ENCODE assay signal across 8 cellular contexts in the genomic region with DNA sequence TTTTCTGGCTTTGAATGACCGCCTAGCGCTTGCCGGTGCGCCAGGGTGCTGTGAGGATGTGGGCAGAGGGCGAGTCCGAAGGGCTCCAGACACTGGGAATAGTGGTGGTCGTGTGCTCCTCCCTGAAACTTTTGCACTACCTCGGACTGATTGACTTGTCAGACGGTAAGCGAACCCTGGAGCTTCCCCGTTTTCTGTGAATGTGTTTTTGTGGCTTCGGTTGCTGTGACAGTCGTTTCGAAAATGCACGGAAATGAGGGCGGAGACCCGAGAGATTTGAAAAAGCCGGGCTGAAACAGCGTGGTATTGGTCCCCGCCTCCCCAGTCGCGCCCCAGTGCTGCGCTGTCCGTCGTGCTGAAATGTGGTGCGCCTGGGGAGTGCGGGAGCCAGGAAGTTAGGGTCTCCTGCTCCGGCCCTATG.
DNase-seq lines count a peak whose midpoint lies in the region; ATAC-seq, FAIRE-seq and TF ChIP-seq lines count a peak whose summit lies in the region.

No MANE protein-coding gene starts in this region.

- no peak for TF ChIP-seq RAD21 in K562 (CRISPR knock-in tag; conservative IDR thresholded peaks at IDR 0.05 in 1 of 2, IDR thresholded peaks at IDR 0.05 in 1 of 2)
- TF ChIP-seq RAD21 in liver (IDR thresholded peaks at IDR 0.05): no peak

- no peak for TF ChIP-seq EP300 in K562 (IDR thresholded peaks at IDR 0.05; ENCODE audit: low read length)

- no peaks in the 10 kb centered on the region for H3K79me2 ChIP-seq in K562 (ENCODE audit: control insufficient read depth, insufficient read depth, low read length)

- CTCF ChIA-PET in Caco-2 (lab: Charles Lee): no interaction called here
- CTCF ChIA-PET in K562 (lab: Yijun Ruan, JAX; ENCODE audit: low intra/inter-chr PET ratio): no interaction called here

- H3K4me3 ChIP-seq in Caco-2 (ENCODE audit: low read depth, low read length) (no peak overlapping the region), NB4 (ENCODE audit: low read depth, low read length) (no peak overlapping the region), K562 (no peak overlapping the region), liver (ENCODE audit: low read depth in 1 of 3, low read length in 3 of 3) (no peak overlapping the region), gastrocnemius medialis (no peak overlapping the region)

- ATAC-seq in GM21528 (IDR thresholded peaks at IDR 0.05; ENCODE audit: low FRiP score, unreplicated experiment): peak; percentile 89
- ATAC-seq in K562: peak; percentile 86
- ATAC-seq in gastrocnemius medialis: no peak

- no TSS peak for BruUV-seq in Caco-2 (replicated peaks; lab: Mats Ljungman, UMichigan)
- no TSS peak for BruUV-seq in K562 (replicated peaks; lab: Mats Ljungman, UMichigan)

- WGBS in K562 (ENCODE audit: insufficient coverage, low coverage, missing lambda C conversion rate): 1% methylated on average over 27 of the region's 28 CpGs
- 4% methylated on average over 28 of the region's 28 CpGs for WGBS in liver

- TF ChIP-seq CTCF in Caco-2 (IDR thresholded peaks at IDR 0.05; ENCODE audit: insufficient read depth in 1 of 2, low read depth in 1 of 2, low read length in 1 of 2, severe bottlenecking in 1 of 2, unreplicated experiment in 1 of 2) (no peak), NB4 (IDR thresholded peaks at IDR 0.05; ENCODE audit: low read depth, low read length) (no peak), K562 (IDR thresholded peaks at IDR 0.05 in 2 of 3, conservative IDR thresholded peaks at IDR 0.05 in 1 of 3; ENCODE audit: insufficient read depth in 2 of 3, low read depth in 1 of 3, low read length in 3 of 3) (no peak), liver (IDR thresholded peaks at IDR 0.05; ENCODE audit: low read depth, low read length, missing input control) (no peak), type B pancreatic cell (conservative IDR thresholded peaks at IDR 0.05) (no peak), gastrocnemius medialis (IDR thresholded peaks at IDR 0.05 in 4 of 5, conservative IDR thresholded peaks at IDR 0.05 in 1 of 5) (no peak)

- no peak overlapping the region for H3K4me2 ChIP-seq in K562 (ENCODE audit: insufficient read depth, low read length)

- H3K4me1 ChIP-seq in Caco-2: no peaks in the 10 kb centered on the region
- no peaks in the 10 kb centered on the region for H3K4me1 ChIP-seq in K562 (replicated peaks in 1 of 2; ENCODE audit: control insufficient read depth in 2 of 2, insufficient read depth in 2 of 2, low read length in 2 of 2)
- peaks cover 0 to 4% (median 0%) of the 10 kb centered on the region in 4 donors for H3K4me1 ChIP-seq in liver (ENCODE audit: control insufficient read depth in 4 of 4, insufficient read depth in 4 of 4, low read length in 3 of 4)
- no peaks in the 10 kb centered on the region for H3K4me1 ChIP-seq in gastrocnemius medialis

- no peaks in the 10 kb centered on the region for H3K36me3 ChIP-seq in Caco-2 (ENCODE audit: control insufficient read depth, insufficient read depth, low read length)
- no peaks in the 10 kb centered on the region for H3K36me3 ChIP-seq in K562 (ENCODE audit: control insufficient read depth, insufficient read depth, low read length)
- H3K36me3 ChIP-seq in liver (ENCODE audit: control insufficient read depth in 4 of 4, insufficient read depth in 3 of 4, low read depth in 1 of 4, low read length in 3 of 4): no peaks in the 10 kb centered on the region
- no peaks in the 10 kb centered on the region for H3K36me3 ChIP-seq in gastrocnemius medialis

- no peaks in the 10 kb centered on the region for H3K9me3 ChIP-seq in Caco-2
- no peaks in the 10 kb centered on the region for H3K9me3 ChIP-seq in K562 (replicated peaks; ENCODE audit: control insufficient read depth, insufficient read depth, low read depth, low read length)
- H3K9me3 ChIP-seq in liver (ENCODE audit: control insufficient read depth in 4 of 4, low read length in 3 of 4): no peaks in the 10 kb centered on the region
- H3K9me3 ChIP-seq in gastrocnemius medialis: no peaks in the 10 kb centered on the region

- in situ Hi-C loops in K562 (cut with MboI): no loop called here
- in situ Hi-C loops in gastrocnemius medialis (cut with MboI; ENCODE audit: low sequenced_read_pairs in 4 of 4): no loop called here

- no peaks in the 10 kb centered on the region for H3K36me3 Mint-ChIP-seq in Caco-2 (ENCODE audit: insufficient read depth, unreplicated experiment)
- H3K36me3 Mint-ChIP-seq in type B pancreatic cell: no peaks in the 10 kb centered on the region

- H3K9me1 ChIP-seq in K562 (ENCODE audit: control insufficient read depth, insufficient read depth, low read length): no peaks in the 10 kb centered on the region

- POLR2A ChIA-PET in Caco-2 (lab: Charles Lee) (no interaction called here), K562 (lab: Yijun Ruan, JAX) (no interaction called here)

- no peak overlapping the region for H3K27ac Mint-ChIP-seq in Caco-2 (ENCODE audit: unreplicated experiment)
- no peak overlapping the region for H3K27ac Mint-ChIP-seq in type B pancreatic cell

- DNase-seq in Caco-2 (peak; percentile 43 to 76), NB4 (ENCODE audit: low read depth) (peak; percentile 80), K562 (ENCODE audit: extremely low read depth in 1 of 4, low spot score in 3 of 4) (peak in 2 of 4 experiments; percentile 24 to 26), type B pancreatic cell (ENCODE audit: extremely low spot score, unreplicated experiment) (peak; percentile 76), cortex of kidney (lab: John Stamatoyannopoulos, UW) (no peak), gastrocnemius medialis (no peak)

- TF ChIP-seq POLR2A in NB4 (IDR thresholded peaks at IDR 0.05; ENCODE audit: extremely low read depth, insufficient read length): no peak
- no peak for TF ChIP-seq POLR2A in K562 (conservative IDR thresholded peaks at IDR 0.05)
- TF ChIP-seq POLR2A in gastrocnemius medialis (IDR thresholded peaks at IDR 0.05): no peak

- H3K9me3 Mint-ChIP-seq in Caco-2 (ENCODE audit: unreplicated experiment) (no peaks in the 10 kb centered on the region), type B pancreatic cell (no peaks in the 10 kb centered on the region)

- no peaks in the 10 kb centered on the region; the same call in 1 of the 2 replicates for H3K27me3 ChIP-seq in Caco-2 (replicated peaks; ENCODE audit: control insufficient read depth, insufficient read depth, low read length)
- peaks cover 0 to 6% of the 10 kb centered on the region in 2 experiments; a peak in 1 of 5 replicates for H3K27me3 ChIP-seq in K562 (ENCODE audit: control insufficient read depth in 2 of 2, insufficient read depth in 2 of 2, low read length in 2 of 2)
- peaks cover 0 to 19% (median 4%) of the 10 kb centered on the region in 4 donors for H3K27me3 ChIP-seq in liver (ENCODE audit: control insufficient read depth in 4 of 4, insufficient read depth in 4 of 4, low read length in 3 of 4)
- peaks cover 0 to 21% (median 6%) of the 10 kb centered on the region in 3 donors for H3K27me3 ChIP-seq in gastrocnemius medialis

- H3K9ac ChIP-seq in K562 (ENCODE audit: insufficient read depth in 1 of 2, low read depth in 2 of 2, low read length in 2 of 2) (no peak overlapping the region), liver (ENCODE audit: low read depth in 1 of 2, low read length in 2 of 2) (no peak overlapping the region)

- intact Hi-C loops in Caco-2 (cut with micrococcal nuclease; ENCODE audit: unreplicated experiment) (no loop called here), K562 (cut with micrococcal nuclease) (no loop called here), gastrocnemius medialis (cut with DNase I; ENCODE audit: low total_unique reads) (no loop called here)

- peaks cover 27% of the 10 kb centered on the region for H3K27me3 Mint-ChIP-seq in Caco-2 (ENCODE audit: insufficient read depth, unreplicated experiment)
- peaks cover 87% of the 10 kb centered on the region for H3K27me3 Mint-ChIP-seq in type B pancreatic cell

- H3K4me3 Mint-ChIP-seq in Caco-2 (ENCODE audit: unreplicated experiment): peak overlapping the region; percentile 9
- H3K4me3 Mint-ChIP-seq in type B pancreatic cell: peak overlapping the region; percentile 75

- H3K27ac ChIP-seq in K562 (ENCODE audit: extremely low read depth, low read depth, low read length): no peak overlapping the region
- no peak overlapping the region for H3K27ac ChIP-seq in liver (ENCODE audit: low read depth in 1 of 2, low read length in 2 of 2)
- H3K27ac ChIP-seq in gastrocnemius medialis: no peak overlapping the region

- H2AFZ ChIP-seq in K562 (ENCODE audit: low read depth, low read length): no peak overlapping the region

- H4K20me1 ChIP-seq in K562 (replicated peaks; ENCODE audit: control insufficient read depth, insufficient read depth, low read length): no peaks in the 10 kb centered on the region

- no peak for FAIRE-seq in K562 (lab: Jason Lieb, UNC)

- H3K4me1 Mint-ChIP-seq in Caco-2 (ENCODE audit: low read depth, unreplicated experiment) (peaks cover 6% of the 10 kb centered on the region), type B pancreatic cell (ENCODE audit: unreplicated experiment) (peaks cover 4% of the 10 kb centered on the region)

TF ChIP-seq in K562, 482 proteins besides CTCF, POLR2A, EP300 and RAD21 (continues in another document):
- no peak for TF ChIP-seq SRSF7 (optimal IDR thresholded peaks at IDR 0.05; ENCODE audit: low read depth, low read length)

TF ChIP-seq in liver, 16 proteins besides CTCF, POLR2A, EP300 and RAD21:
- TF ChIP-seq GABPA (IDR thresholded peaks at IDR 0.05 in 1 of 2, conservative IDR thresholded peaks at IDR 0.05 in 1 of 2): no peak
- TF ChIP-seq, protein P1, sequence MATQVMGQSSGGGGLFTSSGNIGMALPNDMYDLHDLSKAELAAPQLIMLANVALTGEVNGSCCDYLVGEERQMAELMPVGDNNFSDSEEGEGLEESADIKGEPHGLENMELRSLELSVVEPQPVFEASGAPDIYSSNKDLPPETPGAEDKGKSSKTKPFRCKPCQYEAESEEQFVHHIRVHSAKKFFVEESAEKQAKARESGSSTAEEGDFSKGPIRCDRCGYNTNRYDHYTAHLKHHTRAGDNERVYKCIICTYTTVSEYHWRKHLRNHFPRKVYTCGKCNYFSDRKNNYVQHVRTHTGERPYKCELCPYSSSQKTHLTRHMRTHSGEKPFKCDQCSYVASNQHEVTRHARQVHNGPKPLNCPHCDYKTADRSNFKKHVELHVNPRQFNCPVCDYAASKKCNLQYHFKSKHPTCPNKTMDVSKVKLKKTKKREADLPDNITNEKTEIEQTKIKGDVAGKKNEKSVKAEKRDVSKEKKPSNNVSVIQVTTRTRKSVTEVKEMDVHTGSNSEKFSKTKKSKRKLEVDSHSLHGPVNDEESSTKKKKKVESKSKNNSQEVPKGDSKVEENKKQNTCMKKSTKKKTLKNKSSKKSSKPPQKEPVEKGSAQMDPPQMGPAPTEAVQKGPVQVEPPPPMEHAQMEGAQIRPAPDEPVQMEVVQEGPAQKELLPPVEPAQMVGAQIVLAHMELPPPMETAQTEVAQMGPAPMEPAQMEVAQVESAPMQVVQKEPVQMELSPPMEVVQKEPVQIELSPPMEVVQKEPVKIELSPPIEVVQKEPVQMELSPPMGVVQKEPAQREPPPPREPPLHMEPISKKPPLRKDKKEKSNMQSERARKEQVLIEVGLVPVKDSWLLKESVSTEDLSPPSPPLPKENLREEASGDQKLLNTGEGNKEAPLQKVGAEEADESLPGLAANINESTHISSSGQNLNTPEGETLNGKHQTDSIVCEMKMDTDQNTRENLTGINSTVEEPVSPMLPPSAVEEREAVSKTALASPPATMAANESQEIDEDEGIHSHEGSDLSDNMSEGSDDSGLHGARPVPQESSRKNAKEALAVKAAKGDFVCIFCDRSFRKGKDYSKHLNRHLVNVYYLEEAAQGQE (IDR thresholded peaks at IDR 0.05): peak; percentile 99
TF ChIP-seq in liver: peak in this region for 1.

Comparison
In these comparisons a context has a peak if more than half of its experiments do, and no peak if none do; other contexts are left out.
1. DNase-seq: peak in Caco-2 (2 of 2), NB4 (single experiment) and type B pancreatic cell (single experiment); none in cortex of kidney (single experiment) and gastrocnemius medialis (0 of 2).
2. ATAC-seq: peak in GM21528 (single experiment) and K562 (single experiment); none in gastrocnemius medialis (0 of 2).